Comparison of ENCODE assay signal across 2 cellular contexts in genomic region chr11:64263947-64264317, GRCh38.
TF ChIP-seq lines count a peak whose summit lies in the region.

No MANE protein-coding gene starts in this region.

TF ChIP-seq in IMR-90, 13 proteins besides CTCF, POLR2A, EP300 and RAD21:
- TF ChIP-seq BHLHE40 (IDR thresholded peaks at IDR 0.05; ENCODE audit: low read depth, low read length) (no peak), USF2 (IDR thresholded peaks at IDR 0.05; ENCODE audit: low read depth, low read length) (no peak), RFX5 (IDR thresholded peaks at IDR 0.05; ENCODE audit: low read depth, low read length) (no peak), RCOR1 (IDR thresholded peaks at IDR 0.05; ENCODE audit: insufficient replicate concordance, low read length) (no peak), MXI1 (IDR thresholded peaks at IDR 0.05; ENCODE audit: borderline replicate concordance, low read depth, low read length) (no peak), CEBPB (IDR thresholded peaks at IDR 0.05; ENCODE audit: low read depth, low read length) (no peak), NFE2L2 (IDR thresholded peaks at IDR 0.05; ENCODE audit: low read depth, low read length) (no peak), SMC3 (IDR thresholded peaks at IDR 0.05; ENCODE audit: low read depth, low read length) (no peak)

TF ChIP-seq in H1, 55 proteins besides CTCF, POLR2A, EP300 and RAD21:
- TF ChIP-seq ASH2L (IDR thresholded peaks at IDR 0.05; ENCODE audit: low read length), result no peak
- TF ChIP-seq USF2 (IDR thresholded peaks at IDR 0.05; ENCODE audit: low read length), result no peak
- no peak for TF ChIP-seq YY1 (IDR thresholded peaks at IDR 0.05; ENCODE audit: low read depth, low read length)
- no peak for TF ChIP-seq ZNF274 (IDR thresholded peaks at IDR 0.05; ENCODE audit: borderline replicate concordance, extremely low read depth, low read length)
- TF ChIP-seq ATF3 (IDR thresholded peaks at IDR 0.05; ENCODE audit: insufficient read depth, low read depth, low read length), result no peak
- no peak for TF ChIP-seq SIRT6 (IDR thresholded peaks at IDR 0.05; ENCODE audit: low read length)
- no peak for TF ChIP-seq E2F6 (IDR thresholded peaks at IDR 0.05)
- TF ChIP-seq CREB1 (IDR thresholded peaks at IDR 0.05), result no peak
- TF ChIP-seq CHD2 (IDR thresholded peaks at IDR 0.05; ENCODE audit: low read length), result no peak
- no peak for TF ChIP-seq CTBP2 (IDR thresholded peaks at IDR 0.05; ENCODE audit: borderline replicate concordance, insufficient read depth, insufficient read length, low read length)
- TF ChIP-seq RFX5 (IDR thresholded peaks at IDR 0.05; ENCODE audit: borderline replicate concordance, low read depth, low read length), result no peak
- TF ChIP-seq KDM4A (IDR thresholded peaks at IDR 0.05; ENCODE audit: low read depth, low read length, severe bottlenecking), result no peak
- no peak for TF ChIP-seq SP4 (IDR thresholded peaks at IDR 0.05; ENCODE audit: low read length)
- no peak for TF ChIP-seq CHD1 (IDR thresholded peaks at IDR 0.05; ENCODE audit: low read depth, low read length)
- TF ChIP-seq SIN3A (conservative IDR thresholded peaks at IDR 0.05 in 1 of 2, IDR thresholded peaks at IDR 0.05 in 1 of 2; ENCODE audit: low read depth in 1 of 2, low read length in 2 of 2), result no peak
- TF ChIP-seq HDAC2 (IDR thresholded peaks at IDR 0.05; ENCODE audit: borderline replicate concordance in 1 of 2, low read depth in 2 of 2, low read length in 2 of 2), result no peak
- no peak for TF ChIP-seq POLR2AphosphoS5 (IDR thresholded peaks at IDR 0.05; ENCODE audit: low read depth, low read length)
- no peak for TF ChIP-seq TAF7 (optimal IDR thresholded peaks at IDR 0.05; ENCODE audit: borderline replicate concordance, low read depth, low read length)
- no peak for TF ChIP-seq KDM5A (IDR thresholded peaks at IDR 0.05; ENCODE audit: low read length)
TF ChIP-seq in H1: peak in this region for 0.
